23 cellular contexts compared by ENCODE assay signal in the genomic region with DNA sequence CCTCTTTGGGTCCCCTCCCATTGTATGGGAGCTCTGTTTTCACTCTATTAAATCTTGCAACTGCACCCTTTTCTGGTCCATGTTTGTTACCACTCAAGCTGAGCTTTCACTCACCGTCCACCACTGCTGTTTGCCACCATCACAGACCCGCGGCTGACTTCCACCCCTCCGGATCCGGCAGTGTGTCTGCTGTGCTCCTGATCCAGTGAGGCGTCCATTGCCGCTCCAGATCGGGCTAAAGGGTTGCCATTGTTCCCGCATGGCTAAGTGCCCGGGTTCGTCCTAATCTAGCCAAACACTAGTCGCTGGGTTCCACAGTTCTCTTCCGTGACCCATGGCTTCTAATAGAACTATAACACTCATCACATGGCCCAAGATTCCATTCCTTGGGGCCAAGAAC.
"Had no signal": no experiment of that assay in that cellular context is flagged by ENCODE, and none has a peak within 500 bp of the region (broad histone marks: within the 10 kb centered on the region; RNA-seq: fewer than 3 reads in every experiment).

No MANE protein-coding gene starts in this region.

- ATAC-seq: effector memory CD8-positive, alpha-beta T cell; esophagus mucosa; foreskin keratinocyte; gastrocnemius medialis; heart left ventricle; heart right ventricle had no signal

- H3K4me3 ChIP-seq: colonic mucosa, coronary artery, dorsolateral prefrontal cortex, esophagus muscularis mucosa, esophagus squamous epithelium, gastrocnemius medialis, gastroesophageal sphincter, heart left ventricle, heart right ventricle had no signal

- H3K27me3 ChIP-seq: colonic mucosa, dorsolateral prefrontal cortex, esophagus muscularis mucosa, esophagus squamous epithelium, gastrocnemius medialis had no signal

- H3K4me1 ChIP-seq: colonic mucosa, esophagus muscularis mucosa, esophagus squamous epithelium, foreskin keratinocyte, gastrocnemius medialis, gastroesophageal sphincter, heart left ventricle, heart right ventricle had no signal

- H3K9me3 ChIP-seq: colonic mucosa, esophagus squamous epithelium, gastrocnemius medialis had no signal

- H3K4me3 Mint-ChIP-seq: dendritic cell treated with granulocyte-macrophage colony-stimulating factor and Interleukin-4, amounts not matched to agents 40 ng/mL and 50 ng/mL, for 4 days; effector memory CD8-positive, alpha-beta T cell; endodermal cell had no signal

- DNase-seq: colonic mucosa; cortex of kidney; dermis blood vessel endothelial cell; dorsolateral prefrontal cortex; effector CD4-positive, alpha-beta T cell; effector CD8-positive, alpha-beta T cell; effector memory CD4-positive, alpha-beta T cell; effector memory CD8-positive, alpha-beta T cell; endodermal cell; esophagus squamous epithelium; foreskin fibroblast; foreskin melanocyte; gastrocnemius medialis; glutamatergic neuron; heart left ventricle; heart right ventricle had no signal

- H3K27ac Mint-ChIP-seq: dendritic cell treated with granulocyte-macrophage colony-stimulating factor and Interleukin-4, amounts not matched to agents 40 ng/mL and 50 ng/mL, for 4 days; effector memory CD8-positive, alpha-beta T cell; endodermal cell had no signal

- H3K27ac ChIP-seq: colonic mucosa, coronary artery, dorsolateral prefrontal cortex, epithelial cell of prostate, esophagus muscularis mucosa, esophagus squamous epithelium, foreskin keratinocyte, gastrocnemius medialis, gastroesophageal sphincter, heart left ventricle, heart right ventricle had no signal

- H3K4me1 Mint-ChIP-seq: endodermal cell had no signal

- H3K27me3 Mint-ChIP-seq: dendritic cell treated with granulocyte-macrophage colony-stimulating factor and Interleukin-4, amounts not matched to agents 40 ng/mL and 50 ng/mL, for 4 days; effector memory CD8-positive, alpha-beta T cell had no signal

- H3K36me3 ChIP-seq: colonic mucosa, esophagus muscularis mucosa, esophagus squamous epithelium, gastrocnemius medialis, gastroesophageal sphincter, heart left ventricle, heart right ventricle had no signal
